Comparison of ENCODE assay signal across 19 cellular contexts in genomic region chr4:47543331-47543730, GRCh38. TPM values are rescaled to one million over a fixed set of nuclear protein-coding genes. Genes with fewer than 3 reads are reported as not detected.
A peak's percentile ranks its signal among the peaks of the same experiment; 100 is the strongest.
DNase-seq lines count a peak whose midpoint lies in the region; FAIRE-seq and TF ChIP-seq lines count a peak whose summit lies in the region.
"Had no signal": no experiment of that assay in that cellular context is flagged by ENCODE, and none has a peak within 500 bp of the region (broad histone marks: within the 10 kb centered on the region; RNA-seq: fewer than 3 reads in every experiment).

No MANE protein-coding gene starts in this region.

- H3K36me3 Mint-ChIP-seq in osteocyte (ENCODE audit: unreplicated experiment), result peaks cover 45% of the 10 kb centered on the region

- no peak overlapping the region for H3K4me3 ChIP-seq in choroid plexus epithelial cell (ENCODE audit: low read depth, low read length)
- H3K4me3 ChIP-seq: GM23338, SJSA1 had no signal

- no peaks in the 10 kb centered on the region for H3K27me3 Mint-ChIP-seq in osteocyte (ENCODE audit: unreplicated experiment)
- H3K27me3 Mint-ChIP-seq: B cell; CD4-positive, alpha-beta T cell had no signal

- FAIRE-seq in frontal cortex (lab: Jason Lieb, UNC), result no peak
- FAIRE-seq: HTR-8/SVneo had no signal

- H3K9me3 Mint-ChIP-seq in osteocyte (ENCODE audit: unreplicated experiment), result no peaks in the 10 kb centered on the region
- H3K9me3 Mint-ChIP-seq: CD4-positive, alpha-beta T cell; GM23338 had no signal

- DNase-seq in Daoy (ENCODE audit: low read depth) (peak; percentile 10), NCI-H82 (lab: John Stamatoyannopoulos, UW) (peak; percentile 44), choroid plexus epithelial cell (ENCODE audit: low read depth) (peak; percentile 26), osteocyte (ENCODE audit: extremely low spot score, unreplicated experiment) (no peak), OCI-M2 (lab: John Stamatoyannopoulos, UW; ENCODE audit: unreplicated experiment) (no peak), frontal cortex (ENCODE audit: low spot score in 2 of 2) (no peak), NCI-H2171 treated with DMSO at 0.1 percent for 48 hours (lab: John Stamatoyannopoulos, UW) (no peak), NCI-H2081 treated with DMSO at 0.1 percent for 48 hours (lab: John Stamatoyannopoulos, UW) (no peak)
- DNase-seq: Calu3; CD4-positive, alpha-beta T cell; NCI-H1048; NCI-H146; NCI-H345; NCI-H526; SW 1271 had no signal

- H3K27ac Mint-ChIP-seq in osteocyte (ENCODE audit: unreplicated experiment), result peak overlapping the region; percentile 16
- H3K27ac Mint-ChIP-seq: B cell; CD4-positive, alpha-beta T cell; GM23338 had no signal

- no peaks in the 10 kb centered on the region for H3K4me1 Mint-ChIP-seq in osteocyte (ENCODE audit: unreplicated experiment)
- H3K4me1 Mint-ChIP-seq: B cell, GM23338 had no signal

- TF ChIP-seq CTCF in choroid plexus epithelial cell (conservative IDR thresholded peaks at IDR 0.05; ENCODE audit: low read depth, low read length) (no peak), osteocyte (IDR thresholded peaks at IDR 0.05) (no peak)

- H3K4me3 Mint-ChIP-seq in osteocyte (ENCODE audit: unreplicated experiment), result no peak overlapping the region
- H3K4me3 Mint-ChIP-seq: B cell; CD4-positive, alpha-beta T cell; GM23338 had no signal

RNA-seq across cellular contexts. Expression of gene ATP10D, which starts 58.3 kb away (rescaled TPM):
- total RNA-seq in Daoy (2014; rRNA removed; shearing (Covaris generic)), result 8.9 and 9.2 TPM in 2 replicates
- total RNA-seq in osteocyte (36.2 and 41.6 TPM in 2 replicates), frontal cortex (7.7 TPM)

Comparison
In these comparisons a context has a peak if more than half of its experiments do, and no peak if none do; other contexts are left out.
1. DNase-seq: peak in Daoy (single experiment), NCI-H82 (single experiment) and choroid plexus epithelial cell (single experiment); none in osteocyte (single experiment), OCI-M2 (single experiment), frontal cortex (0 of 2), NCI-H2171 treated with DMSO at 0.1 percent for 48 hours (single experiment) and NCI-H2081 treated with DMSO at 0.1 percent for 48 hours (single experiment).